ENCODE assay signal across 12 cellular contexts in the genomic region with DNA sequence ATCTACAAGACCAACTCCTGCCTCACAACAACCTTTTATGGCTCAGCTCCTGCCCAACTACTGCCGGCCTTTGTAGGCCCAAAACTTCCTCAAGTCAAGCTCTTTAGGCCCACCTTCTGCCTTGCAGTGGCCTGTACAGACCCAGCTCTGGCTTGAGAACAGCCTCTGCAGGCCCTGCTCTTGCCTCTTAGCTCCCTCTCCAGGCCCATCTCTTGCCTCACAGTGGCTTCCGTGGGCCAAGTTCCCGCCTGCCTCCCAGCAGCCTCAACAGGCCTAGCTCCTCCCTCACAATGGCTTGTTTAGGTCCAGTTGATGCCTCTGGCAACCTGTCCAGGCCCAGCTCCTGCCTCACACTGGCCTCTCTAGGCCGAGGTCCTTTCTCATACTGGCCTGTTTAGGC. TPM values are rescaled to one million over a fixed set of nuclear protein-coding genes. Genes with fewer than 3 reads are reported as not detected.
A peak's percentile ranks its signal among the peaks of the same experiment; 100 is the strongest.
DNase-seq lines count a peak whose midpoint lies in the region; ATAC-seq and TF ChIP-seq lines count a peak whose summit lies in the region.
"Had no signal": no experiment of that assay in that cellular context is flagged by ENCODE, and none has a peak within 500 bp of the region (broad histone marks: within the 10 kb centered on the region; RNA-seq: fewer than 3 reads in every experiment).

No MANE protein-coding gene starts in this region.

- no peaks in the 10 kb centered on the region for H3K36me3 ChIP-seq in gastrocnemius medialis
- H3K36me3 ChIP-seq: adrenal gland, lower lobe of right lung had no signal

- H3K27me3 ChIP-seq in gastrocnemius medialis = no peaks in the 10 kb centered on the region
- H3K27me3 ChIP-seq: adrenal gland, spleen had no signal

- intact Hi-C loops in gastrocnemius medialis (cut with DNase I; ENCODE audit: low total_unique reads) = no loop called here

- no peak overlapping the region for H3K27ac ChIP-seq in gastrocnemius medialis
- H3K27ac ChIP-seq: adrenal gland, KMS-11, lower lobe of right lung, spleen, VCaP had no signal

- TF ChIP-seq POLR2A in gastrocnemius medialis (IDR thresholded peaks at IDR 0.05) = no peak

- H3K4me1 ChIP-seq in gastrocnemius medialis = no peaks in the 10 kb centered on the region
- H3K4me1 ChIP-seq: adrenal gland, lower lobe of right lung, spleen had no signal

- in situ Hi-C loops in GM13976 (cut with MboI; ENCODE audit: low sequenced_read_pairs, unreplicated experiment) (no loop called here), gastrocnemius medialis (cut with MboI; ENCODE audit: low sequenced_read_pairs in 4 of 4) (no loop called here)

- H3K4me3 ChIP-seq in gastrocnemius medialis = no peak overlapping the region
- H3K4me3 ChIP-seq: adrenal gland, lower lobe of right lung, spleen had no signal

- peak; percentile 52 for DNase-seq in GM13976 (ENCODE audit: low spot score)
- peak; percentile 37 for DNase-seq in cerebellar cortex (ENCODE audit: low spot score)
- DNase-seq in omental fat pad (ENCODE audit: low spot score) = no peak
- no peak for DNase-seq in effector CD4-positive, alpha-beta T cell
- DNase-seq in 8988T = no peak
- DNase-seq in gastrocnemius medialis = no peak
- DNase-seq: lower lobe of right lung, spleen had no signal

- peak; percentile 87 for ATAC-seq in HG03520 (IDR thresholded peaks at IDR 0.05; ENCODE audit: unreplicated experiment)
- ATAC-seq in omental fat pad (ENCODE audit: low FRiP score) = peak; percentile 14
- ATAC-seq in gastrocnemius medialis = no peak

- TF ChIP-seq CTCF in GM13976 (IDR thresholded peaks at IDR 0.05; ENCODE audit: borderline replicate concordance, control extremely low read depth, extremely low read depth, insufficient read depth, missing control alignments) (no peak), omental fat pad (IDR thresholded peaks at IDR 0.05) (no peak), gastrocnemius medialis (IDR thresholded peaks at IDR 0.05 in 4 of 5, conservative IDR thresholded peaks at IDR 0.05 in 1 of 5) (no peak)

- H3K9me3 ChIP-seq in gastrocnemius medialis = no peaks in the 10 kb centered on the region
- H3K9me3 ChIP-seq: adrenal gland, lower lobe of right lung, spleen had no signal

RNA-seq across cellular contexts. Expression of gene VKORC1L1, which starts 32.4 kb away (rescaled TPM):
- 100 to 1,000 TPM in 1 of 4 donors, 10 to 100 TPM in 3; 32.5 to 123 (median 51.5) TPM for total RNA-seq in omental fat pad
- total RNA-seq in gastrocnemius medialis = 10 to 100 TPM; 11.5 to 17.5 (median 14.9) TPM

Comparison
In these comparisons a context has a peak if more than half of its experiments do, and no peak if none do; other contexts are left out.
1. DNase-seq: peak in GM13976 (single experiment) and cerebellar cortex (single experiment); none in omental fat pad (single experiment), effector CD4-positive, alpha-beta T cell (single experiment), 8988T (single experiment) and gastrocnemius medialis (0 of 2).
2. ATAC-seq: peak in HG03520 (single experiment) and omental fat pad (single experiment); none in gastrocnemius medialis (0 of 2).